ENCODE assay signal across 17 cellular contexts in the genomic region with DNA sequence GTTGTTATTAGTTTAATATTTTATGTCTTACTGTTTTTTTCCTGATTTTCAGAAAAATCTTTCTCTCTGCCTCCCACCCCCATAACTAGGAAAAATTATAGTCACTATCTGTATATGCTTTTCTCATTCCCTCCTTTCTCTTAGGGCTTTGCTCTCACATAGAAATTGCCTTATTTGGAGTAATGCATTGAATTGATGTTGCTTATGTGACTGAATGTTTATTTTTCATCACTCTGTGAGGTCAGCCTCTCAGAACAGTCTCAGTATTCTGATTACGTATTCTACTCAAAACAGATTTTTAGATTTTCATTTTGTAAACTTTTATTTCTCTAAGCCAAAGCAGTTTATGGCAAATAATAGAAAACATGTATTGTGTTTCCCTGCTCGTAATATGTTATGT.
A peak's percentile ranks its signal among the peaks of the same experiment; 100 is the strongest.
DNase-seq lines count a peak whose midpoint lies in the region; ATAC-seq, FAIRE-seq and TF ChIP-seq lines count a peak whose summit lies in the region.
"Had no signal": no experiment of that assay in that cellular context is flagged by ENCODE, and none has a peak within 500 bp of the region (broad histone marks: within the 10 kb centered on the region; RNA-seq: fewer than 3 reads in every experiment).

No MANE protein-coding gene starts in this region.

- H3K4me1 ChIP-seq in thoracic aorta (ENCODE audit: control insufficient read depth in 1 of 2, low read depth in 2 of 2) = peaks cover 10 to 32% of the 10 kb centered on the region in 2 donors
- H3K4me1 ChIP-seq in pancreas = no peaks in the 10 kb centered on the region

- H3K4me3 Mint-ChIP-seq in HFFc6 = no peak overlapping the region
- H3K4me3 Mint-ChIP-seq: B cell; CD4-positive, alpha-beta memory T cell had no signal

- H3K9me3 Mint-ChIP-seq in HFFc6 = no peaks in the 10 kb centered on the region

- DNase-seq in HFFc6 (no peak), brain microvascular endothelial cell (peak; percentile 35), fibroblast of peridontal ligament (ENCODE audit: extremely low read depth) (peak; percentile 91), thoracic aorta (ENCODE audit: low spot score) (no peak), hypothalamus (lab: John Stamatoyannopoulos, UW) (no peak), pancreas (no peak)
- DNase-seq: CD4-positive, alpha-beta memory T cell; DMS79 treated with DMSO at 0.1 percent for 48 hours; GDM1; MV-4-11; NCI-H1417 treated with DMSO at 0.1 percent for 48 hours; NCI-H2029; NCI-H510A had no signal

- H3K36me3 Mint-ChIP-seq in HFFc6 (ENCODE audit: low read depth) = peaks cover 3% of the 10 kb centered on the region; the same call in 1 of the 2 replicates

- no peaks in the 10 kb centered on the region for H3K36me3 ChIP-seq in brain microvascular endothelial cell (replicated peaks)
- no peaks in the 10 kb centered on the region for H3K36me3 ChIP-seq in thoracic aorta
- no peaks in the 10 kb centered on the region for H3K36me3 ChIP-seq in pancreas

- H3K9me3 ChIP-seq in thoracic aorta (no peaks in the 10 kb centered on the region), pancreas (no peaks in the 10 kb centered on the region)
- H3K9me3 ChIP-seq: HAP-1 had no signal

- intact Hi-C loops in pancreas (cut with DNase I) = no loop called here

- 97 to 98% methylated on average over 2 of the region's 2 CpGs for WGBS in pancreas, 2 donors

- peaks cover 9% of the 10 kb centered on the region for H3K4me1 Mint-ChIP-seq in HFFc6 (ENCODE audit: low read depth)
- H3K4me1 Mint-ChIP-seq: B cell; CD4-positive, alpha-beta memory T cell had no signal

- H3K27me3 Mint-ChIP-seq in HFFc6 (ENCODE audit: insufficient read depth) = no peaks in the 10 kb centered on the region
- H3K27me3 Mint-ChIP-seq: B cell; CD4-positive, alpha-beta memory T cell had no signal

- TF ChIP-seq CTCF in HFFc6 (IDR thresholded peaks at IDR 0.05) (no peak), brain microvascular endothelial cell (IDR thresholded peaks at IDR 0.05; ENCODE audit: low read depth, low read length, missing control alignments) (no peak), thoracic aorta (IDR thresholded peaks at IDR 0.05) (no peak), pancreas (IDR thresholded peaks at IDR 0.05) (no peak)

- H3K27ac ChIP-seq in brain microvascular endothelial cell (peak overlapping the region; percentile 68), thoracic aorta (peak overlapping the region; percentile 15 to 68), pancreas (no peak overlapping the region)

- H3K27me3 ChIP-seq in brain microvascular endothelial cell (replicated peaks) = no peaks in the 10 kb centered on the region
- no peaks in the 10 kb centered on the region for H3K27me3 ChIP-seq in thoracic aorta (replicated peaks; ENCODE audit: insufficient read depth)
- H3K27me3 ChIP-seq in pancreas = no peaks in the 10 kb centered on the region

- H3K27ac Mint-ChIP-seq in HFFc6 = peak overlapping the region; percentile 4; the same call in 1 of the 2 replicates
- H3K27ac Mint-ChIP-seq: B cell had no signal

- ATAC-seq in thoracic aorta (ENCODE audit: insufficient number of reproducible peaks, low FRiP score, low read depth) = no peak
- ATAC-seq in pancreas = no peak
- no peak for ATAC-seq in HG03432 (IDR thresholded peaks at IDR 0.05; ENCODE audit: unreplicated experiment)

- in situ Hi-C loops in brain microvascular endothelial cell (cut with HindIII; ENCODE audit: low pct_ligation_motif_present, low sequenced_read_pairs) = no loop called here

- H3K4me3 ChIP-seq in brain microvascular endothelial cell (ENCODE audit: low read depth, low read length) (no peak overlapping the region), thoracic aorta (no peak overlapping the region), pancreas (no peak overlapping the region)
- H3K4me3 ChIP-seq: HAP-1 had no signal

- FAIRE-seq in pancreas (lab: Jason Lieb, UNC) = no peak
- FAIRE-seq: GM12892 had no signal

Comparison
In these comparisons a context has a peak if more than half of its experiments do, and no peak if none do; other contexts are left out.
1. DNase-seq: peak in brain microvascular endothelial cell (single experiment) and fibroblast of peridontal ligament (single experiment); none in HFFc6 (single experiment), thoracic aorta (single experiment), hypothalamus (0 of 51) and pancreas (0 of 6).
2. H3K27ac ChIP-seq: peak in brain microvascular endothelial cell (single experiment) and thoracic aorta (2 of 2); none in pancreas (0 of 4).